36 cellular contexts compared by ENCODE assay signal in genomic region chr12:95671265-95671664, GRCh38.
"Had no signal": no experiment of that assay in that cellular context is flagged by ENCODE, and none has a peak within 500 bp of the region (broad histone marks: within the 10 kb centered on the region; RNA-seq: fewer than 3 reads in every experiment).

No MANE protein-coding gene starts in this region.

- ATAC-seq: activated CD4-positive, alpha-beta T cell treated with anti-CD3 and anti-CD28 coated beads for 36 hours; activated CD4-positive, CD25-positive, alpha-beta regulatory T cell treated with anti-CD3 and anti-CD28 coated beads, Interleukin-2, amount 50 U/mL, for 24 hours; activated CD8-positive, alpha-beta memory T cell treated with anti-CD3 and anti-CD28 coated beads, Interleukin-2, amount 10 ng/mL, durations not matched to agents 7 days and 5 days; activated CD8-positive, alpha-beta T cell treated with anti-CD3 and anti-CD28 coated beads, Interleukin-2, amount 10 ng/mL, durations not matched to agents 7 days and 5 days; activated naive CD8-positive, alpha-beta T cell treated with anti-CD3 and anti-CD28 coated beads, Interleukin-2, amount 50 U/mL, for 24 hours had no signal

- H3K27ac Mint-ChIP-seq: activated CD4-positive, alpha-beta memory T cell treated with anti-CD3 and anti-CD28 coated beads, Interleukin-2, amount 10 ng/mL, durations not matched to agents 7 days and 5 days; activated CD4-positive, alpha-beta T cell treated with anti-CD3 and anti-CD28 coated beads for 36 hours; activated CD4-positive, alpha-beta T cell treated with anti-CD3 and anti-CD28 coated beads, Interleukin-2, amount 10 ng/mL, durations not matched to agents 7 days and 5 days; activated CD8-positive, alpha-beta memory T cell treated with anti-CD3 and anti-CD28 coated beads, Interleukin-2, amount 10 ng/mL, durations not matched to agents 7 days and 5 days; activated CD8-positive, alpha-beta T cell treated with anti-CD3 and anti-CD28 coated beads, Interleukin-2, amount 10 ng/mL, durations not matched to agents 7 days and 5 days; activated naive CD4-positive, alpha-beta T cell treated with anti-CD3 and anti-CD28 coated beads, Interleukin-2, amount 10 ng/mL, durations not matched to agents 7 days and 5 days; activated naive CD4-positive, alpha-beta T cell treated with anti-CD3 and anti-CD28 coated beads, Interleukin-2, amount 50 U/mL, for 24 hours; activated naive CD8-positive, alpha-beta T cell; activated naive CD8-positive, alpha-beta T cell treated with anti-CD3 and anti-CD28 coated beads, Interleukin-2, amount 10 ng/mL, durations not matched to agents 7 days and 5 days; activated naive CD8-positive, alpha-beta T cell treated with anti-CD3 and anti-CD28 coated beads, Interleukin-2, amount 50 U/mL, for 24 hours; activated T-cell treated with anti-CD3 and anti-CD28 coated beads, Interleukin-2, amount 50 U/mL, for 24 hours; activated T-helper 2 cell treated with anti-CD3 and anti-CD28 coated beads, Interferon-gamma antibody, Interleukin-2, Interleukin-4, amounts not matched to agents 10 μg/mL and 5 μg/mL and 100 μg/mL, durations not matched to agents 14 hours and 24 hours and 36 hours; brain; T-helper 1 cell treated with Interleukin-12 subunit alpha and Interleukin-12 subunit beta and Interleukin-4 antibody, amounts not matched to agents 30 μg/mL and 1 μg/mL, for 36 hours; T-helper 2 cell treated with Interferon-gamma antibody and Interleukin-4, amounts not matched to agents 5 μg/mL and 100 μg/mL, for 36 hours had no signal

- H3K27me3 ChIP-seq: ascending aorta, cardiac muscle cell had no signal

- H3K36me3 ChIP-seq: cardiac muscle cell had no signal

- DNase-seq: activated CD4-positive, alpha-beta memory T cell treated with anti-CD3 and anti-CD28 coated beads, Interleukin-2, amount 10 ng/mL, durations not matched to agents 7 days and 5 days; activated CD4-positive, alpha-beta T cell treated with anti-CD3 and anti-CD28 coated beads for 1 hour; activated CD4-positive, alpha-beta T cell treated with anti-CD3 and anti-CD28 coated beads for 36 hours; activated CD4-positive, alpha-beta T cell treated with anti-CD3 and anti-CD28 coated beads for 48 hours; activated CD4-positive, alpha-beta T cell treated with anti-CD3 and anti-CD28 coated beads, Interleukin-2, amount 10 ng/mL, durations not matched to agents 7 days and 5 days; activated CD4-positive, alpha-beta T cell treated with anti-CD3 and anti-CD28 coated beads, Interleukin-2, amount 50 U/mL, for 48 hours; activated CD4-positive, CD25-positive, alpha-beta regulatory T cell; activated CD8-positive, alpha-beta memory T cell treated with anti-CD3 and anti-CD28 coated beads for 24 hours; activated CD8-positive, alpha-beta memory T cell treated with anti-CD3 and anti-CD28 coated beads, Interleukin-2, amount 10 ng/mL, durations not matched to agents 7 days and 5 days; activated CD8-positive, alpha-beta memory T cell treated with anti-CD3 and anti-CD28 coated beads, Interleukin-2, amount 50 U/mL, for 48 hours; activated CD8-positive, alpha-beta T cell treated with anti-CD3 and anti-CD28 coated beads, Interleukin-2, amount 10 ng/mL, durations not matched to agents 7 days and 5 days; activated effector memory CD4-positive, alpha-beta T cell treated with Interleukin-2 at 50 U/mL for 16 hours; activated gamma-delta T cell; activated naive CD4-positive, alpha-beta T cell treated with anti-CD3 and anti-CD28 coated beads, Interleukin-2, amount 10 ng/mL, durations not matched to agents 7 days and 5 days; activated naive CD4-positive, alpha-beta T cell treated with Interleukin-2 at 50 U/mL for 16 hours; activated naive CD8-positive, alpha-beta T cell treated with anti-CD3 and anti-CD28 coated beads, Interleukin-2, amount 10 ng/mL, durations not matched to agents 7 days and 5 days; activated naive CD8-positive, alpha-beta T cell treated with anti-CD3 and anti-CD28 coated beads, Interleukin-2, amount 50 U/mL, for 24 hours; activated T-cell treated with anti-CD3 and anti-CD28 coated beads, Interleukin-2, amount 50 U/mL, for 24 hours; activated T-cell treated with anti-CD3 and anti-CD28 coated beads, Interleukin-2, amount 50 U/mL, for 48 hours; amygdala; anterior cingulate cortex; caudate nucleus; cerebellar nuclear complex; T-helper 2 cell; T-helper 9 cell had no signal

- H3K4me3 Mint-ChIP-seq: activated CD4-positive, alpha-beta memory T cell treated with anti-CD3 and anti-CD28 coated beads, Interleukin-2, amount 10 ng/mL, durations not matched to agents 7 days and 5 days; activated CD4-positive, alpha-beta T cell treated with anti-CD3 and anti-CD28 coated beads for 36 hours; activated CD4-positive, alpha-beta T cell treated with anti-CD3 and anti-CD28 coated beads, Interleukin-2, amount 10 ng/mL, durations not matched to agents 7 days and 5 days; activated CD8-positive, alpha-beta memory T cell treated with anti-CD3 and anti-CD28 coated beads, Interleukin-2, amount 10 ng/mL, durations not matched to agents 7 days and 5 days; activated CD8-positive, alpha-beta T cell treated with anti-CD3 and anti-CD28 coated beads, Interleukin-2, amount 10 ng/mL, durations not matched to agents 7 days and 5 days; activated naive CD4-positive, alpha-beta T cell treated with anti-CD3 and anti-CD28 coated beads, Interleukin-2, amount 10 ng/mL, durations not matched to agents 7 days and 5 days; activated naive CD4-positive, alpha-beta T cell treated with anti-CD3 and anti-CD28 coated beads, Interleukin-2, amount 50 U/mL, for 24 hours; activated naive CD8-positive, alpha-beta T cell; activated naive CD8-positive, alpha-beta T cell treated with anti-CD3 and anti-CD28 coated beads, Interleukin-2, amount 10 ng/mL, durations not matched to agents 7 days and 5 days; activated naive CD8-positive, alpha-beta T cell treated with anti-CD3 and anti-CD28 coated beads, Interleukin-2, amount 50 U/mL, for 24 hours; activated T-cell treated with anti-CD3 and anti-CD28 coated beads, Interleukin-2, amount 50 U/mL, for 24 hours; brain; central memory CD8-positive, alpha-beta T cell; T-helper 1 cell treated with Interleukin-12 subunit alpha and Interleukin-12 subunit beta and Interleukin-4 antibody, amounts not matched to agents 30 μg/mL and 1 μg/mL, for 36 hours; T-helper 2 cell treated with Interferon-gamma antibody and Interleukin-4, amounts not matched to agents 5 μg/mL and 100 μg/mL, for 36 hours had no signal

- H3K36me3 Mint-ChIP-seq: activated CD8-positive, alpha-beta memory T cell treated with anti-CD3 and anti-CD28 coated beads, Interleukin-2, amount 10 ng/mL, durations not matched to agents 7 days and 5 days; activated naive CD4-positive, alpha-beta T cell treated with anti-CD3 and anti-CD28 coated beads, Interleukin-2, amount 10 ng/mL, durations not matched to agents 7 days and 5 days; activated naive CD4-positive, alpha-beta T cell treated with anti-CD3 and anti-CD28 coated beads, Interleukin-2, amount 50 U/mL, for 24 hours; activated naive CD8-positive, alpha-beta T cell; activated naive CD8-positive, alpha-beta T cell treated with anti-CD3 and anti-CD28 coated beads, Interleukin-2, amount 10 ng/mL, durations not matched to agents 7 days and 5 days had no signal

- H3K9me3 ChIP-seq: ascending aorta had no signal

- H3K27ac ChIP-seq: ascending aorta, cardiac muscle cell, VCaP had no signal

- H3K9me3 Mint-ChIP-seq: activated CD4-positive, alpha-beta memory T cell treated with anti-CD3 and anti-CD28 coated beads, Interleukin-2, amount 10 ng/mL, durations not matched to agents 7 days and 5 days; activated CD4-positive, alpha-beta T cell treated with anti-CD3 and anti-CD28 coated beads, Interleukin-2, amount 10 ng/mL, durations not matched to agents 7 days and 5 days; activated naive CD4-positive, alpha-beta T cell treated with anti-CD3 and anti-CD28 coated beads, Interleukin-2, amount 10 ng/mL, durations not matched to agents 7 days and 5 days; activated naive CD4-positive, alpha-beta T cell treated with anti-CD3 and anti-CD28 coated beads, Interleukin-2, amount 50 U/mL, for 24 hours; activated naive CD8-positive, alpha-beta T cell treated with anti-CD3 and anti-CD28 coated beads, Interleukin-2, amount 10 ng/mL, durations not matched to agents 7 days and 5 days; activated naive CD8-positive, alpha-beta T cell treated with anti-CD3 and anti-CD28 coated beads, Interleukin-2, amount 50 U/mL, for 24 hours; activated T-cell treated with anti-CD3 and anti-CD28 coated beads, Interleukin-2, amount 50 U/mL, for 24 hours; activated T-helper 2 cell treated with anti-CD3 and anti-CD28 coated beads, Interferon-gamma antibody, Interleukin-2, Interleukin-4, amounts not matched to agents 10 μg/mL and 5 μg/mL and 100 μg/mL, durations not matched to agents 14 hours and 24 hours and 36 hours; brain; central memory CD8-positive, alpha-beta T cell; T-helper 1 cell treated with Interleukin-12 subunit alpha and Interleukin-12 subunit beta and Interleukin-4 antibody, amounts not matched to agents 30 μg/mL and 1 μg/mL, for 36 hours; T-helper 2 cell treated with Interferon-gamma antibody and Interleukin-4, amounts not matched to agents 5 μg/mL and 100 μg/mL, for 36 hours had no signal

- H3K4me3 ChIP-seq: ascending aorta, cardiac muscle cell had no signal

- H3K4me1 Mint-ChIP-seq: activated CD4-positive, alpha-beta memory T cell treated with anti-CD3 and anti-CD28 coated beads, Interleukin-2, amount 10 ng/mL, durations not matched to agents 7 days and 5 days; activated CD4-positive, alpha-beta T cell treated with anti-CD3 and anti-CD28 coated beads for 36 hours; activated CD4-positive, alpha-beta T cell treated with anti-CD3 and anti-CD28 coated beads, Interleukin-2, amount 10 ng/mL, durations not matched to agents 7 days and 5 days; activated CD8-positive, alpha-beta memory T cell treated with anti-CD3 and anti-CD28 coated beads, Interleukin-2, amount 10 ng/mL, durations not matched to agents 7 days and 5 days; activated naive CD4-positive, alpha-beta T cell treated with anti-CD3 and anti-CD28 coated beads, Interleukin-2, amount 10 ng/mL, durations not matched to agents 7 days and 5 days; activated naive CD4-positive, alpha-beta T cell treated with anti-CD3 and anti-CD28 coated beads, Interleukin-2, amount 50 U/mL, for 24 hours; activated naive CD8-positive, alpha-beta T cell treated with anti-CD3 and anti-CD28 coated beads, Interleukin-2, amount 10 ng/mL, durations not matched to agents 7 days and 5 days; activated naive CD8-positive, alpha-beta T cell treated with anti-CD3 and anti-CD28 coated beads, Interleukin-2, amount 50 U/mL, for 24 hours; central memory CD8-positive, alpha-beta T cell had no signal

- H3K27me3 Mint-ChIP-seq: activated CD4-positive, alpha-beta T cell treated with anti-CD3 and anti-CD28 coated beads for 36 hours; activated naive CD4-positive, alpha-beta T cell treated with anti-CD3 and anti-CD28 coated beads, Interleukin-2, amount 10 ng/mL, durations not matched to agents 7 days and 5 days; activated naive CD4-positive, alpha-beta T cell treated with anti-CD3 and anti-CD28 coated beads, Interleukin-2, amount 50 U/mL, for 24 hours; activated naive CD8-positive, alpha-beta T cell treated with anti-CD3 and anti-CD28 coated beads, Interleukin-2, amount 50 U/mL, for 24 hours had no signal
